In genomic region chr13:77565635-77566034, GRCh38 we compare ENCODE assay signal across 8 cellular contexts. TPM values are rescaled to one million over a fixed set of nuclear protein-coding genes. Genes with fewer than 3 reads are reported as not detected.
A peak's percentile ranks its signal among the peaks of the same experiment; 100 is the strongest.
DNase-seq lines count a peak whose midpoint lies in the region; ATAC-seq, FAIRE-seq and TF ChIP-seq lines count a peak whose summit lies in the region.

No MANE protein-coding gene starts in this region.

- no peaks in the 10 kb centered on the region for H3K27me3 ChIP-seq in neural cell (ENCODE audit: insufficient read depth, low read depth, low read length)

- H3K79me2 ChIP-seq in neural cell (replicated peaks; ENCODE audit: insufficient read depth, low read length) = no peaks in the 10 kb centered on the region

- peak; percentile 38 for DNase-seq in A172 (ENCODE audit: low spot score)
- DNase-seq in GM12891 (ENCODE audit: insufficient read length, low spot score) = no peak
- peak; percentile 50 for DNase-seq in NCI-H526 treated with DMSO at 0.1 percent for 48 hours (lab: John Stamatoyannopoulos, UW)
- DNase-seq in dermis blood vessel endothelial cell = peak; percentile 75
- no peak for DNase-seq in HuH-7.5 (ENCODE audit: low spot score)

- ATAC-seq in HG03066 (IDR thresholded peaks at IDR 0.05; ENCODE audit: low read depth, unreplicated experiment) (peak; percentile 67), HG03045 (IDR thresholded peaks at IDR 0.05; ENCODE audit: unreplicated experiment) (no peak)

- no peak overlapping the region for H3K9ac ChIP-seq in neural cell (ENCODE audit: low read length)

- H2AFZ ChIP-seq in neural cell (ENCODE audit: low read depth, low read length) = no peak overlapping the region

- FAIRE-seq in GM12891 (lab: Jason Lieb, UNC) = peak; percentile 76

- H3K36me3 ChIP-seq in neural cell (ENCODE audit: insufficient read depth, low read length) = no peaks in the 10 kb centered on the region

- TF ChIP-seq RAD21 in neural cell (conservative IDR thresholded peaks at IDR 0.05) = peak; percentile 91

- no peak overlapping the region for H3K27ac ChIP-seq in neural cell (ENCODE audit: low read length)

- H3K9me2 ChIP-seq in neural cell (ENCODE audit: insufficient read depth, low read length) = no peaks in the 10 kb centered on the region

- no peak overlapping the region for H3K4me3 ChIP-seq in neural cell (ENCODE audit: low read length)

- TF ChIP-seq EP300 in neural cell (conservative IDR thresholded peaks at IDR 0.05; ENCODE audit: poor library complexity, severe bottlenecking) = no peak

- no peak for TF ChIP-seq POLR2A in GM12891 (IDR thresholded peaks at IDR 0.05; ENCODE audit: low read depth, low read length)

- no peak overlapping the region for H3K4me2 ChIP-seq in neural cell (ENCODE audit: low read length)

- no peaks in the 10 kb centered on the region for H3K9me3 ChIP-seq in neural cell (ENCODE audit: low read length)

- TF ChIP-seq CTCF in neural cell (IDR thresholded peaks at IDR 0.05; ENCODE audit: poor library complexity, severe bottlenecking) = peak; percentile 81

- H3F3A ChIP-seq in neural cell (ENCODE audit: insufficient read depth, low read length, poor library complexity, severe bottlenecking) = no peaks in the 10 kb centered on the region

- no peaks in the 10 kb centered on the region for H4K20me1 ChIP-seq in neural cell (ENCODE audit: insufficient read depth)

TF ChIP-seq in GM12891, 5 proteins besides CTCF, POLR2A, EP300 and RAD21:
- TF ChIP-seq SPI1 (IDR thresholded peaks at IDR 0.05; ENCODE audit: low read depth, low read length) = no peak
- no peak for TF ChIP-seq POLR2AphosphoS5 (IDR thresholded peaks at IDR 0.05; ENCODE audit: low read depth, low read length)
- no peak for TF ChIP-seq PAX5 (IDR thresholded peaks at IDR 0.05; ENCODE audit: insufficient read depth, low read length, severe bottlenecking)
- TF ChIP-seq POU2F2 (IDR thresholded peaks at IDR 0.05; ENCODE audit: low read depth, low read length) = no peak
- no peak for TF ChIP-seq TAF1 (IDR thresholded peaks at IDR 0.05; ENCODE audit: low read depth, low read length)

TF ChIP-seq in neural cell, 6 proteins besides CTCF, POLR2A, EP300 and RAD21:
- TF ChIP-seq EZH2 (IDR thresholded peaks at IDR 0.05; ENCODE audit: borderline replicate concordance, insufficient read depth, low read length, poor library complexity, severe bottlenecking) = no peak
- TF ChIP-seq POLR2AphosphoS5 (IDR thresholded peaks at IDR 0.05) = no peak
- no peak for TF ChIP-seq REST (IDR thresholded peaks at IDR 0.05; ENCODE audit: borderline replicate concordance)
- TF ChIP-seq SMC3 (conservative IDR thresholded peaks at IDR 0.05; ENCODE audit: poor library complexity) = peak; percentile 90
- no peak for TF ChIP-seq TAF1 (IDR thresholded peaks at IDR 0.05; ENCODE audit: low read depth)
- TF ChIP-seq MXI1 (conservative IDR thresholded peaks at IDR 0.05; ENCODE audit: poor library complexity, severe bottlenecking) = no peak

RNA-seq across cellular contexts. Expression of gene SCEL, which starts 30.1 kb away (rescaled TPM):
- not detected in 2 replicates for total RNA-seq in A172 (2014; rRNA removed; shearing (Covaris generic))
- 0.04 TPM for polyA plus RNA-seq in GM12891 (2012; ENCODE audit: low read depth, missing spikeins)
- total RNA-seq in dermis blood vessel endothelial cell = under 0.01 TPM in 1 of 2 replicates, not detected in the other
- 0.24 TPM in 1 of 2 replicates, not detected in the other for polyA plus RNA-seq in neural cell
- not detected in 2 replicates for polyA minus RNA-seq in neural cell

Comparison
In these comparisons a context has a peak if more than half of its experiments do, and no peak if none do; other contexts are left out.
1. DNase-seq: peak in A172 (single experiment), NCI-H526 treated with DMSO at 0.1 percent for 48 hours (single experiment) and dermis blood vessel endothelial cell (single experiment); none in GM12891 (single experiment) and HuH-7.5 (single experiment).